ENCODE assay signal across 11 cellular contexts in the genomic region with DNA sequence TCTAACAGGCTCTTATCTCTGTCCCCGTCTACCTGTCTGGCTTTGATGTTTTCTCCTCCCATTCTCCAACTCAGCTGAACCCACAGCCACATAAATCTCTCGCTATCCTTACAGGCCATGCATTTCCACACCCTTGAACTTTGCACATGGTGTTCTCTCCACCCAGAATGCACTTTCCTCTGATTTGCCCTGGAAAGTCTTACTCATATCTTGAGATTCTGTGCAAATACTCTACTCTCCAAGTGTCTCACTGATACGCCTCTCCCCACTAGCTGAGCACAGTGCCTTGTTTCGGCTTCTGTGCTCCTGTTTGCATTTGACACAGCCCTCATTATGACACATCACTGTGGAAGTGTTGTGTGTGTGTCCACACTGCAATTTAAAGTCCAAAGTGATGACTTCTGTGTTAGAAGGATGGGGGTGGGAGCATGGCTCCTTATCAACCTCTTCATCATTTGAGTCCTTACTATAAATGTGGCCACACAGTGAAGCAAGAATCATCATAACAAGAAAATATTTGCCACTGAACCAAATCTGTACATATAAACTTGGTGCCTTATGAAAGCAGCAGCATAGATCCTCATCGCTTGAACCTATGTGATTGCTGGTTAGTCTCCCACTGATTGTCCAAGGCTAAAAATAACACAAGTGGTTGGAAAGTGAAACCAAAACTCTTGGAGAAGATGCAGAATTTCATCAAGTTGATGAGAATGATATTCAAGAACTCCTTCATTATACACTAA. TPM values are rescaled to one million over a fixed set of nuclear protein-coding genes. Genes with fewer than 3 reads are reported as not detected.
DNase-seq lines count a peak whose midpoint lies in the region; ATAC-seq and TF ChIP-seq lines count a peak whose summit lies in the region.
"Had no signal": no experiment of that assay in that cellular context is flagged by ENCODE, and none has a peak within 500 bp of the region (broad histone marks: within the 10 kb centered on the region; RNA-seq: fewer than 3 reads in every experiment).

No MANE protein-coding gene starts in this region.

- ATAC-seq in stimulated activated naive CD8-positive, alpha-beta T cell treated with anti-CD3 and anti-CD28 coated beads, Interleukin-15, amount 100 ng/mL, for 72 hours: peak; percentile 42
- ATAC-seq in GM21447 (IDR thresholded peaks at IDR 0.05; ENCODE audit: unreplicated experiment): no peak
- ATAC-seq in HG02610 (IDR thresholded peaks at IDR 0.05; ENCODE audit: unreplicated experiment): no peak
- ATAC-seq: CD8-positive, alpha-beta T cell had no signal

- no peaks in the 10 kb centered on the region for H3K36me3 ChIP-seq in mammary epithelial cell (ENCODE audit: insufficient read depth, low read length)
- H3K36me3 ChIP-seq in fibroblast of lung (ENCODE audit: control insufficient read depth, insufficient read depth, low read length): no peaks in the 10 kb centered on the region

- peaks cover 17% of the 10 kb centered on the region for H3K4me1 Mint-ChIP-seq in MCF 10A (ENCODE audit: insufficient read depth, unreplicated experiment)
- peaks cover 29% of the 10 kb centered on the region for H3K4me1 Mint-ChIP-seq in stimulated activated naive CD8-positive, alpha-beta T cell treated with anti-CD3 and anti-CD28 coated beads, Interleukin-15, amount 100 ng/mL, for 72 hours

- peak overlapping the region; percentile 15 for H3K4me3 Mint-ChIP-seq in MCF 10A (ENCODE audit: unreplicated experiment)
- H3K4me3 Mint-ChIP-seq in stimulated activated naive CD8-positive, alpha-beta T cell treated with anti-CD3 and anti-CD28 coated beads, Interleukin-15, amount 100 ng/mL, for 72 hours: no peak overlapping the region
- H3K4me3 Mint-ChIP-seq: CD8-positive, alpha-beta T cell had no signal

- H3K9me3 Mint-ChIP-seq in MCF 10A (ENCODE audit: unreplicated experiment): no peaks in the 10 kb centered on the region
- no peaks in the 10 kb centered on the region for H3K9me3 Mint-ChIP-seq in stimulated activated naive CD8-positive, alpha-beta T cell treated with anti-CD3 and anti-CD28 coated beads, Interleukin-15, amount 100 ng/mL, for 72 hours
- H3K9me3 Mint-ChIP-seq: CD8-positive, alpha-beta T cell had no signal

- H3K4me1 ChIP-seq in mammary epithelial cell (ENCODE audit: insufficient read depth, low read length): peaks cover 9% of the 10 kb centered on the region
- peaks cover 5% of the 10 kb centered on the region for H3K4me1 ChIP-seq in fibroblast of lung (ENCODE audit: control insufficient read depth, extremely low read depth, insufficient read depth, low read length)

- no peaks in the 10 kb centered on the region for H3K9me3 ChIP-seq in mammary epithelial cell (replicated peaks; ENCODE audit: insufficient read depth, low read length)
- H3K9me3 ChIP-seq in fibroblast of lung (ENCODE audit: control insufficient read depth, insufficient read depth, low read depth, low read length): no peaks in the 10 kb centered on the region

- H3K4me2 ChIP-seq in mammary epithelial cell (ENCODE audit: insufficient read depth, low read depth, low read length) (no peak overlapping the region), fibroblast of lung (ENCODE audit: extremely low read depth, insufficient read depth, low read length) (peak overlapping the region; percentile 64)

- 98% methylated on average over 5 of the region's 5 CpGs for WGBS in mammary epithelial cell (ENCODE audit: low coverage, missing lambda C conversion rate)

- no peak for DNase-seq in MCF 10A (ENCODE audit: unreplicated experiment)
- no peak for DNase-seq in mammary epithelial cell
- peak; percentile 49 for DNase-seq in RKO (ENCODE audit: low spot score)
- DNase-seq in fibroblast of lung (ENCODE audit: low read depth in 2 of 2): peak; percentile 33 to 72
- no peak for DNase-seq in stimulated activated naive CD8-positive, alpha-beta T cell treated with anti-CD3 and anti-CD28 coated beads, Interleukin-15, amount 100 ng/mL, for 72 hours
- DNase-seq in coronary artery (ENCODE audit: low spot score): no peak
- DNase-seq: CD8-positive, alpha-beta T cell; dorsolateral prefrontal cortex; NCI-H774 had no signal

- H3K27me3 Mint-ChIP-seq in MCF 10A (ENCODE audit: insufficient read depth, unreplicated experiment): peaks cover 19% of the 10 kb centered on the region
- peaks cover 26% of the 10 kb centered on the region for H3K27me3 Mint-ChIP-seq in stimulated activated naive CD8-positive, alpha-beta T cell treated with anti-CD3 and anti-CD28 coated beads, Interleukin-15, amount 100 ng/mL, for 72 hours

- H3K27me3 ChIP-seq in mammary epithelial cell (ENCODE audit: insufficient read depth, low read length) (no peaks in the 10 kb centered on the region), fibroblast of lung (ENCODE audit: control insufficient read depth, insufficient read depth, low read length) (peaks cover 11% of the 10 kb centered on the region)
- H3K27me3 ChIP-seq: dorsolateral prefrontal cortex had no signal

- H3K9ac ChIP-seq in mammary epithelial cell (ENCODE audit: insufficient read depth, low read length) (no peak overlapping the region), fibroblast of lung (ENCODE audit: insufficient read depth, low read length) (no peak overlapping the region)

- TF ChIP-seq CTCF in MCF 10A (IDR thresholded peaks at IDR 0.05; ENCODE audit: unreplicated experiment) (no peak), mammary epithelial cell (conservative IDR thresholded peaks at IDR 0.05 in 1 of 2, IDR thresholded peaks at IDR 0.05 in 1 of 2; ENCODE audit: extremely low read depth in 1 of 2, insufficient read depth in 1 of 2, low read depth in 1 of 2, low read length in 2 of 2) (no peak), fibroblast of lung (conservative IDR thresholded peaks at IDR 0.05 in 1 of 2, IDR thresholded peaks at IDR 0.05 in 1 of 2; ENCODE audit: low read depth in 1 of 2, low read length in 2 of 2) (no peak), coronary artery (IDR thresholded peaks at IDR 0.05) (no peak)

- H3K4me3 ChIP-seq in mammary epithelial cell (replicated peaks in 1 of 3; ENCODE audit: insufficient read depth in 1 of 3, low read depth in 2 of 3, low read length in 3 of 3) (no peak overlapping the region), fibroblast of lung (replicated peaks in 1 of 4; ENCODE audit: control extremely low read depth in 1 of 4, insufficient read depth in 1 of 4, low read depth in 3 of 4, low read length in 4 of 4) (peak overlapping the region in 1 of 4 experiments; percentile 27), coronary artery (no peak overlapping the region)
- H3K4me3 ChIP-seq: dorsolateral prefrontal cortex had no signal

- H3K27ac ChIP-seq in mammary epithelial cell (ENCODE audit: insufficient read depth, low read depth, low read length) (no peak overlapping the region), fibroblast of lung (ENCODE audit: insufficient read depth, low read length) (no peak overlapping the region), coronary artery (no peak overlapping the region)
- H3K27ac ChIP-seq: dorsolateral prefrontal cortex had no signal

- intact Hi-C loops in MCF 10A (cut with micrococcal nuclease) (no loop called here), mammary epithelial cell (cut with micrococcal nuclease) (no loop called here)

- BruUV-seq in MCF 10A (replicated peaks; lab: Mats Ljungman, UMichigan): no TSS peak
- no TSS peak for BruUV-seq in mammary epithelial cell (replicated peaks; lab: Mats Ljungman, UMichigan)

- H3K27ac Mint-ChIP-seq in MCF 10A (ENCODE audit: low read depth, unreplicated experiment): peak overlapping the region; percentile 2
- H3K27ac Mint-ChIP-seq in stimulated activated naive CD8-positive, alpha-beta T cell treated with anti-CD3 and anti-CD28 coated beads, Interleukin-15, amount 100 ng/mL, for 72 hours: peak overlapping the region in 1 of 2 donors; percentile 18
- H3K27ac Mint-ChIP-seq: CD8-positive, alpha-beta T cell had no signal

- no peaks in the 10 kb centered on the region for H3K36me3 Mint-ChIP-seq in MCF 10A (ENCODE audit: insufficient read depth, unreplicated experiment)
- H3K36me3 Mint-ChIP-seq: CD8-positive, alpha-beta T cell had no signal

- H3K79me2 ChIP-seq in mammary epithelial cell (ENCODE audit: insufficient read depth, low read length) (no peaks in the 10 kb centered on the region), fibroblast of lung (ENCODE audit: control insufficient read depth, insufficient read depth, low read length) (no peaks in the 10 kb centered on the region)

- in situ Hi-C loops in mammary epithelial cell (cut with MboI; ENCODE audit: low sequenced_read_pairs in 2 of 2): no loop called here

- dilution Hi-C loops in mammary epithelial cell (cut with HindIII; ENCODE audit: low sequenced_read_pairs): no loop called here

- H2AFZ ChIP-seq in mammary epithelial cell (ENCODE audit: low read depth, low read length): no peak overlapping the region
- H2AFZ ChIP-seq in fibroblast of lung (ENCODE audit: low read length): no peak overlapping the region

- H4K20me1 ChIP-seq in mammary epithelial cell (ENCODE audit: insufficient read depth, low read length) (no peaks in the 10 kb centered on the region), fibroblast of lung (ENCODE audit: control insufficient read depth, extremely low read depth, insufficient read depth, low read length) (no peaks in the 10 kb centered on the region)

- POLR2A ChIA-PET in MCF 10A (lab: Yijun Ruan, JAX): interaction anchor here (1.3 kb wide), 1 partner anchor 16 kb away, joined by 5 read pairs; a partner anchor contains a TSS

- CTCF ChIA-PET in MCF 10A (lab: Yijun Ruan, JAX): interaction anchor here (0.6 to 0.8 kb wide), 2 partner anchors 87 to 407 kb away, joined by 3 to 4 read pairs; no protein-coding TSS in a partner anchor
- CTCF ChIA-PET in mammary epithelial cell (lab: Charles Lee; ENCODE audit: low non-redundant PET): no interaction called here

RNA-seq across cellular contexts. Expression of a gene that starts 5.5 kb away (rescaled TPM):
- total RNA-seq in MCF 10A (2022): 180 and 197 TPM in 2 replicates
- total RNA-seq in mammary epithelial cell: 100 to 1,000 TPM in 1 of 2 donors, 10 to 100 TPM in 1; 81.2 to 103 TPM
- 49.5 TPM for polyA plus RNA-seq in mammary epithelial cell
- 91.4 TPM for polyA minus RNA-seq in mammary epithelial cell
- 89.9 and 127 TPM in 2 replicates for total RNA-seq in fibroblast of lung
- 64.5 and 66.6 TPM in 2 replicates for polyA plus RNA-seq in fibroblast of lung
- 40.0 and 43.0 TPM in 2 replicates for polyA plus RNA-seq in fibroblast of lung (2012)
- polyA minus RNA-seq in fibroblast of lung (ENCODE audit: low replicate concordance): 86.0 and 106 TPM in 2 replicates

RNA-seq across cellular contexts. Expression of a gene that starts 16.0 kb away (rescaled TPM):
- 65.2 and 69.7 TPM in 2 replicates for total RNA-seq in MCF 10A (2022)
- 10 to 100 TPM; 13.7 to 75.4 TPM for total RNA-seq in mammary epithelial cell
- polyA plus RNA-seq in mammary epithelial cell: 39.1 TPM
- polyA minus RNA-seq in mammary epithelial cell: 9.7 TPM
- total RNA-seq in fibroblast of lung: 37.8 and 39.3 TPM in 2 replicates
- 56.5 and 63.8 TPM in 2 replicates for polyA plus RNA-seq in fibroblast of lung
- polyA plus RNA-seq in fibroblast of lung (2012): 112 and 125 TPM in 2 replicates
- 1.7 and 3.9 TPM in 2 replicates for polyA minus RNA-seq in fibroblast of lung (ENCODE audit: low replicate concordance)

RNA-seq across cellular contexts. Expression of a gene that starts 28.9 kb away (rescaled TPM):
- total RNA-seq in MCF 10A (2022) (not detected in 2 replicates), mammary epithelial cell (not detected), fibroblast of lung (under 0.01 TPM in 2 replicates)
- polyA plus RNA-seq in mammary epithelial cell (0.01 TPM), fibroblast of lung (not detected in 2 replicates)
- polyA minus RNA-seq in mammary epithelial cell (not detected), fibroblast of lung (ENCODE audit: low replicate concordance) (0.11 TPM in 1 of 2 replicates, not detected in the other)
- 0.03 TPM in 1 of 2 replicates, not detected in the other for polyA plus RNA-seq in fibroblast of lung (2012)
- total RNA-seq: CD8-positive, alpha-beta T cell had no signal

RNA-seq across cellular contexts. Expression of a gene that starts 41.1 kb away (rescaled TPM):
- total RNA-seq in MCF 10A (2022) (96.6 and 103 TPM in 2 replicates), mammary epithelial cell (100 to 1,000 TPM; 138 to 139 TPM), fibroblast of lung (128 and 250 TPM in 2 replicates)
- polyA plus RNA-seq in mammary epithelial cell (156 TPM), fibroblast of lung (201 and 208 TPM in 2 replicates)
- polyA minus RNA-seq in mammary epithelial cell (116 TPM), fibroblast of lung (ENCODE audit: low replicate concordance) (76.8 and 116 TPM in 2 replicates)
- polyA plus RNA-seq in fibroblast of lung (2012): 227 and 242 TPM in 2 replicates

Comparison
In these comparisons a context has a peak if more than half of its experiments do, and no peak if none do; other contexts are left out.
1. DNase-seq: peak in RKO (single experiment) and fibroblast of lung (2 of 2); none in MCF 10A (single experiment), mammary epithelial cell (single experiment), stimulated activated naive CD8-positive, alpha-beta T cell treated with anti-CD3 and anti-CD28 coated beads, Interleukin-15, amount 100 ng/mL, for 72 hours (0 of 2) and coronary artery (single experiment).